Comparison of ENCODE assay signal across 8 cellular contexts in genomic region chr1:116570358-116571214, GRCh38. TPM values are rescaled to one million over a fixed set of nuclear protein-coding genes. Genes with fewer than 3 reads are reported as not detected.
DNase-seq lines count a peak whose midpoint lies in the region; ATAC-seq, FAIRE-seq and TF ChIP-seq lines count a peak whose summit lies in the region.

Gene CD58, minus strand, starts transcription at chr1:116571026. Its CDS starts 54 bp downstream, at chr1:116570972.

- no peaks in the 10 kb centered on the region for H3K4me1 ChIP-seq in psoas muscle

- peak within 1 kb of the TSS; percentile 83 for H3K27ac Mint-ChIP-seq in T-helper 1 cell treated with Interleukin-12 subunit alpha and Interleukin-12 subunit beta and Interleukin-4 antibody, amounts not matched to agents 30 μg/mL and 1 μg/mL, for 36 hours

- peaks cover 59% of the 10 kb centered on the region for H3K4me1 Mint-ChIP-seq in T-helper 1 cell treated with Interleukin-12 subunit alpha and Interleukin-12 subunit beta and Interleukin-4 antibody, amounts not matched to agents 30 μg/mL and 1 μg/mL, for 36 hours (ENCODE audit: low read depth)

- ATAC-seq in HG02571 (IDR thresholded peaks at IDR 0.05; ENCODE audit: unreplicated experiment) (peak; percentile 56), left ventricle myocardium superior (peak; percentile 93), psoas muscle (peak; percentile 91 to 95 (median 94))

- intact Hi-C loops in left ventricle myocardium superior (cut with micrococcal nuclease) (no loop called here), psoas muscle (cut with DNase I) (loop anchor here in 1 of 2 donors (2.0 to 10.0 kb wide), 2 partner anchors 156 to 490 kb away; partner anchors contain the start of gene TTF2)

- H3K4me3 ChIP-seq in GM12875 (ENCODE audit: low read depth, low read length) = peak within 1 kb of the TSS; percentile 70
- peak within 1 kb of the TSS; percentile 70 for H3K4me3 ChIP-seq in NB4 (ENCODE audit: low read depth, low read length)
- peak within 1 kb of the TSS; percentile 90 for H3K4me3 ChIP-seq in psoas muscle

- TF ChIP-seq CTCF in GM12875 (IDR thresholded peaks at IDR 0.05; ENCODE audit: borderline replicate concordance, insufficient read depth, low read depth, low read length) (peak; percentile 85), NB4 (IDR thresholded peaks at IDR 0.05; ENCODE audit: low read depth, low read length) (peak; percentile 45), psoas muscle (IDR thresholded peaks at IDR 0.05) (peak; percentile 64)

- no peaks in the 10 kb centered on the region for H3K9me3 ChIP-seq in psoas muscle

- no peaks in the 10 kb centered on the region for H3K36me3 ChIP-seq in psoas muscle (ENCODE audit: insufficient read depth in 1 of 2, low read depth in 1 of 2)

- no peak for FAIRE-seq in urothelium cell line (lab: Jason Lieb, UNC)

- no peaks in the 10 kb centered on the region for H3K9me3 Mint-ChIP-seq in T-helper 1 cell treated with Interleukin-12 subunit alpha and Interleukin-12 subunit beta and Interleukin-4 antibody, amounts not matched to agents 30 μg/mL and 1 μg/mL, for 36 hours

- no peaks in the 10 kb centered on the region for H3K27me3 Mint-ChIP-seq in T-helper 1 cell treated with Interleukin-12 subunit alpha and Interleukin-12 subunit beta and Interleukin-4 antibody, amounts not matched to agents 30 μg/mL and 1 μg/mL, for 36 hours (ENCODE audit: low read depth)

- peak within 1 kb of the TSS; percentile 95 for H3K27ac ChIP-seq in psoas muscle

- DNase-seq in NB4 (ENCODE audit: low read depth) (peak; percentile 94), amniotic stem cell (lab: John Stamatoyannopoulos, UW) (peak; percentile 61), left ventricle myocardium superior (peak; percentile 96), psoas muscle (peak; percentile 90 to 93), urothelium cell line (ENCODE audit: low spot score) (peak; percentile 95)

- TF ChIP-seq POLR2A in NB4 (IDR thresholded peaks at IDR 0.05; ENCODE audit: extremely low read depth, insufficient read length) = peak; percentile 75

- peaks cover 31% of the 10 kb centered on the region for H3K36me3 Mint-ChIP-seq in T-helper 1 cell treated with Interleukin-12 subunit alpha and Interleukin-12 subunit beta and Interleukin-4 antibody, amounts not matched to agents 30 μg/mL and 1 μg/mL, for 36 hours (ENCODE audit: low read depth)

- H3K27me3 ChIP-seq in psoas muscle (ENCODE audit: insufficient read depth in 3 of 3, low read length in 2 of 3) = no peaks in the 10 kb centered on the region

- H3K4me3 Mint-ChIP-seq in T-helper 1 cell treated with Interleukin-12 subunit alpha and Interleukin-12 subunit beta and Interleukin-4 antibody, amounts not matched to agents 30 μg/mL and 1 μg/mL, for 36 hours = peak within 1 kb of the TSS; percentile 93

- 0 to 1% (median 1%) methylated on average over 77 to 90 of the region's 90 CpGs for WGBS in psoas muscle, 3 donors

RNA-seq across cellular contexts. Expression of gene CD58, which starts in this region (rescaled TPM):
- total RNA-seq in left ventricle myocardium superior (26.1 TPM), psoas muscle (1 to 10 TPM; 4.7 to 8.9 (median 5.4) TPM)
- polyA plus RNA-seq in psoas muscle = 10 to 100 TPM in 2 of 3 donors, 1 to 10 TPM in 1; 7.8 to 11.9 (median 11.8) TPM

Comparison
In these comparisons a context has a peak if more than half of its experiments do, and no peak if none do; other contexts are left out.
1. Peak in every context shown above with its lines: DNase-seq, ATAC-seq, H3K4me3 ChIP-seq and H3K27ac ChIP-seq.